8 cellular contexts compared by ENCODE assay signal in the genomic region with DNA sequence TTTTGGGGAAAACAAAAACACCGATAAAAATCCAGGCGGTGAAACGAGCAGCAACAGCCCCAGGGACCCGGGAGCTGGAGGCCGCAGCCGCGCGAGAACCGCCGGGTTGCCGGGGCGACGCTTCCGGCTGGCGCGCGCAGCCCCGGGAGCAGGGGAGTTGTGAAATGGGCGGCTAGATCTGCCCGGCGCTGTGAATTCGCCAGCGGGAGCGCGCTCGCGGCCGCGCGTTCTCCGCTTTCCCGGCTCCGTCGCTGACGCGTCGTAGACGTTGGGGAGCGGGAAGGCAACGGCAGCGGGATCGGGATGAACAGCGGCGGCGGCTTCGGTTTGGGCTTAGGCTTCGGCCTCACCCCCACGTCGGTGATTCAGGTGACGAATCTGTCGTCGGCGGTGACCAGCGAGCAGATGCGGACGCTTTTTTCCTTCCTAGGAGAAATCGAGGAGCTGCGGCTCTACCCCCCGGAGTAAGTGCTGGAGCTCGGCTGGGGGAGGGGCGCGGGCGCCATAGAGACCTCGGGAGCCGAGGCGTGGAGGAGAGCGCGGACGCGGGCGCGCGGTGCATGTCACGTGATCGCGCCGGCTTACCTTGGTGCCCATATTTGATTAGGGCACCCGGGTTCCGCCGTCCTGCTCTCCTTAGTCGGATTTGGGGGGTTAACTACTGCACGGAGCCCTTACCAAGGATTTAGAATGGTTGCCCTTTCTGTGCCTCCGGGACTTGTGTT. TPM values are rescaled to one million over a fixed set of nuclear protein-coding genes. Genes with fewer than 3 reads are reported as not detected.
DNase-seq lines count a peak whose midpoint lies in the region; ATAC-seq and TF ChIP-seq lines count a peak whose summit lies in the region.

SREK1 (plus strand) TSS at position 227 of the 725 bp plus-strand sequence; CDS start at position 304, 77 bp downstream.

- no peaks in the 10 kb centered on the region for H3K36me3 Mint-ChIP-seq in type B pancreatic cell

- peaks cover 0 to 50% (median 26%) of the 10 kb centered on the region in 9 donors for H3K4me1 ChIP-seq in heart right ventricle

- in situ Hi-C loops in GM13977 (cut with MboI; ENCODE audit: low pct_unique_long_range_greater_than_20kb, low sequenced_read_pairs, unreplicated experiment), result no loop called here

- no peaks in the 10 kb centered on the region for H3K9me3 Mint-ChIP-seq in type B pancreatic cell

- H3K27ac Mint-ChIP-seq in type B pancreatic cell, result peak within 1 kb of the TSS; percentile 100

- TF ChIP-seq CTCF in GM13977 (IDR thresholded peaks at IDR 0.05; ENCODE audit: extremely low read depth, insufficient read depth, missing control alignments), result no peak
- TF ChIP-seq CTCF in heart right ventricle (IDR thresholded peaks at IDR 0.05), result no peak
- TF ChIP-seq CTCF in type B pancreatic cell (conservative IDR thresholded peaks at IDR 0.05), result no peak

- H3K4me1 Mint-ChIP-seq in type B pancreatic cell (ENCODE audit: unreplicated experiment), result peaks cover 13% of the 10 kb centered on the region

- WGBS in heart right ventricle, 2 donors, result 0% methylated on average over 83 of the region's 83 CpGs

- no peaks in the 10 kb centered on the region for H3K9me3 ChIP-seq in heart right ventricle

- intact Hi-C loops in T-helper 1 cell treated with Interleukin-12 subunit alpha and Interleukin-12 subunit beta and Interleukin-4 antibody, amounts not matched to agents 30 ng/mL and 1 ng/mL, for 36 hours (cut with micrococcal nuclease), result loop anchor here (1.0 to 10.0 kb wide), 12 partner anchors 27 to 1375 kb away; partner anchors contain the start of genes CENPK, CWC27, NLN and PPWD1
- intact Hi-C loops in heart right ventricle (cut with DNase I), result loop anchor here in 8 of 10 donors (2.0 to 10.0 kb wide), 4 partner anchors 217 to 383 kb away; partner anchors contain the start of gene ERBIN (in 5 of the 8)
- intact Hi-C loops in posterior cingulate gyrus (cut with DNase I), result loop anchor here (1.0 to 10.0 kb wide), 2 partner anchors 219 to 379 kb away; no protein-coding TSS in a partner anchor

- peak within 1 kb of the TSS; percentile 92 to 100 (median 98) for H3K27ac ChIP-seq in heart right ventricle

- peaks cover 3% of the 10 kb centered on the region for H3K27me3 Mint-ChIP-seq in type B pancreatic cell

- peak within 1 kb of the TSS; percentile 98 for H3K4me3 Mint-ChIP-seq in type B pancreatic cell

- H3K36me3 ChIP-seq in heart right ventricle, result no peaks in the 10 kb centered on the region

- H3K27me3 ChIP-seq in heart right ventricle, result no peaks in the 10 kb centered on the region

- DNase-seq in GM13977 (ENCODE audit: low spot score) (peak; percentile 93), NCI-H146 (lab: John Stamatoyannopoulos, UW) (peak; percentile 94), amniotic epithelial cell (ENCODE audit: low read depth) (peak; percentile 89), heart right ventricle (peak; percentile 91 to 93), posterior cingulate gyrus (peak; percentile 85 to 98 (median 90)), type B pancreatic cell (ENCODE audit: extremely low spot score, unreplicated experiment) (peak; percentile 95)

- H3K4me3 ChIP-seq in heart right ventricle, result peak within 1 kb of the TSS; percentile 58 to 94 (median 82)

- ATAC-seq in HG02870 (IDR thresholded peaks at IDR 0.05; ENCODE audit: unreplicated experiment) (peak; percentile 87), heart right ventricle (peak; percentile 95 to 99 (median 97))

RNA-seq across cellular contexts. Expression of gene SREK1, which starts in this region (rescaled TPM):
- 71.2 and 73.9 TPM in 2 replicates for total RNA-seq in T-helper 1 cell treated with Interleukin-12 subunit alpha and Interleukin-12 subunit beta and Interleukin-4 antibody, amounts not matched to agents 30 ng/mL and 1 ng/mL, for 36 hours
- total RNA-seq in heart right ventricle, result 10 to 100 TPM; 23.4 to 33.6 (median 26.9) TPM
- 10 to 100 TPM; 12.6 to 59.8 TPM for polyA plus RNA-seq in heart right ventricle
- total RNA-seq in type B pancreatic cell (ENCODE audit: low replicate concordance), result 60.7 and 81.1 TPM in 2 replicates

Comparison
In these comparisons a context has a peak if more than half of its experiments do, and no peak if none do; other contexts are left out.
1. Peak in every context shown above with its lines: DNase-seq, ATAC-seq, H3K4me3 ChIP-seq and H3K27ac ChIP-seq.